25 cellular contexts compared by ENCODE assay signal in the genomic region with DNA sequence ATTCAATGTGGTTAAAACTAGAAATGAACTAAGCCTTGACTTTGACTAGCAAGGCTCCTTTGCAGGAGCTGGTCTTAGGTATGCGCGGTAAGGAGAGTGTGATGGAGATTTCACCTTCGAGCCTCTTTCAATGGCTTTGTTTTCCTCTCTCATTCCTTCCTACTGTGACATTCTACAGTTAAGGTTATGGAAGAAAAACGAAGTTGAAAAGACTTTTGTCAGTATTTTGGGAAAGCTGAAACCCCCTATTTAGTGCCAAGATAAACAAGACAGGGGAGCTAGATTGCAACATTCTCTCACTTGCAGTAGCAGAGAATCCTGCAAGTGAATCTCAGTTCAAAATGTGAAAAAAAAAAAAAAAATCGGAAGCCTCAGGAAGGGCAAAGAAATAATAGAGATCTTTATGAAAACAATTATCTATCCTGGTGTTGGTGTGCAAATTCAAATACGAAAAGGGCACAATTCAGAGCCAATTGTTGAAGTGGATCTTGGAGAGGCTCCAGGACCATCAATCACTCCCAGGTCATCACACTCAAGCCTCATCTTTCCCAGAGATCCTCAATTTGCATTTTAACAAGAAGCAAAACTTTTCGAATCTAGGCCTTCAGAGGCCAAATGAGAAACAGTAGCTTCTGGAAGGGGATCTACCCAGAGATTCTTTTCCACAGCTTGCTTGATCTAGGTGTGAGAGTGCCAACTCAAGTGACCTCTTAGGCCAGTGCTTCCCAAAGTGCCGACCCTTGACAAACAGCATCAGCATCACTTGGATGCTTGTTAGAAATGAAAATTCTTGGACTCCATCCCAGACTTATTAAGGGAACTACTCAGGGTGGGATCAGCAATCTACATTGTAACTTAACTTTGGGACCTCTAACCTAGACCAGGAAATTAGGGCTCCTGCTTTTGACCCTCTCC.
A peak's percentile ranks its signal among the peaks of the same experiment; 100 is the strongest.
DNase-seq lines count a peak whose midpoint lies in the region; ATAC-seq and TF ChIP-seq lines count a peak whose summit lies in the region.
"Had no signal": no experiment of that assay in that cellular context is flagged by ENCODE, and none has a peak within 500 bp of the region (broad histone marks: within the 10 kb centered on the region; RNA-seq: fewer than 3 reads in every experiment).

No MANE protein-coding gene starts in this region.

- H3K36me3 ChIP-seq in H7 (replicated peaks; ENCODE audit: control insufficient read depth, insufficient read depth, low read length): no peaks in the 10 kb centered on the region
- H3K36me3 ChIP-seq: left lung, right atrium auricular region, thyroid gland had no signal

- H3K27me3 Mint-ChIP-seq in WTC11 (ENCODE audit: low read depth) (peaks cover 3% of the 10 kb centered on the region; the same call in 1 of the 2 replicates), nephron (ENCODE audit: low read depth) (no peaks in the 10 kb centered on the region)
- H3K27me3 Mint-ChIP-seq: activated CD4-positive, alpha-beta memory T cell treated with anti-CD3 and anti-CD28 coated beads, Interleukin-2, amount 10 ng/mL, durations not matched to agents 7 days and 5 days had no signal

- H3K27me3 ChIP-seq in H7 (ENCODE audit: control insufficient read depth, insufficient read depth, low read length): no peaks in the 10 kb centered on the region
- H3K27me3 ChIP-seq: left lung, right atrium auricular region, thyroid gland had no signal

- POLR2A ChIA-PET in WTC11 (lab: Charles Lee): no interaction called here

- peaks cover 10% of the 10 kb centered on the region for H3K9me3 Mint-ChIP-seq in WTC11
- H3K9me3 Mint-ChIP-seq in nephron: peaks cover 1% of the 10 kb centered on the region
- H3K9me3 Mint-ChIP-seq: activated CD4-positive, alpha-beta memory T cell treated with anti-CD3 and anti-CD28 coated beads, Interleukin-2, amount 10 ng/mL, durations not matched to agents 7 days and 5 days had no signal

- H3K36me3 Mint-ChIP-seq in WTC11 (peaks cover 3% of the 10 kb centered on the region; the same call in 1 of the 2 replicates), nephron (ENCODE audit: low read depth) (no peaks in the 10 kb centered on the region)
- H3K36me3 Mint-ChIP-seq: CD8-positive, alpha-beta memory T cell had no signal

- H3K4me3 ChIP-seq in H7 (ENCODE audit: insufficient read depth, low read depth, low read length) (no peak overlapping the region), fibroblast of the aortic adventitia (ENCODE audit: low read depth, low read length) (no peak overlapping the region)
- H3K4me3 ChIP-seq: GM23248, left lung, right atrium auricular region, thyroid gland had no signal

- H3K4me3 Mint-ChIP-seq in WTC11 (peak overlapping the region; percentile 25), nephron (peak overlapping the region in 1 of 3 experiments; percentile 0)
- H3K4me3 Mint-ChIP-seq: activated CD4-positive, alpha-beta memory T cell treated with anti-CD3 and anti-CD28 coated beads, Interleukin-2, amount 10 ng/mL, durations not matched to agents 7 days and 5 days; activated naive CD4-positive, alpha-beta T cell treated with anti-CD3 and anti-CD28 coated beads for 36 hours; CD8-positive, alpha-beta memory T cell had no signal

- peak; percentile 13 for DNase-seq in H7
- DNase-seq in WTC11 (ENCODE audit: low spot score): no peak
- peak; percentile 65 for DNase-seq in fibroblast of the aortic adventitia (ENCODE audit: low read depth)
- DNase-seq in HuH-7.5 (ENCODE audit: low spot score): no peak
- DNase-seq: activated CD4-positive, alpha-beta memory T cell treated with anti-CD3 and anti-CD28 coated beads, Interleukin-2, amount 10 ng/mL, durations not matched to agents 7 days and 5 days; activated naive CD4-positive, alpha-beta T cell treated with anti-CD3 and anti-CD28 coated beads for 36 hours; activated T-cell treated with anti-CD3 and anti-CD28 coated beads, Interleukin-2, amount 50 U/mL, for 1 hour; anterior cingulate cortex; CD8-positive, alpha-beta memory T cell; cortex of kidney; DMS79 treated with DMSO at 0.1 percent for 48 hours; GM23248; hypothalamus; left lung; NCI-H187; NCI-H345; nucleus accumbens; stimulated activated naive CD4-positive, alpha-beta T cell; thyroid gland had no signal

- TF ChIP-seq CTCF in WTC11 (IDR thresholded peaks at IDR 0.05) (no peak), fibroblast of the aortic adventitia (IDR thresholded peaks at IDR 0.05; ENCODE audit: insufficient read depth, low read length) (no peak), nephron (IDR thresholded peaks at IDR 0.05; ENCODE audit: unreplicated experiment in 3 of 3) (no peak)

- CTCF ChIA-PET in WTC11 (lab: Charles Lee): interaction anchor here (1.0 to 1.1 kb wide), 3 partner anchors 50 to 168 kb away, joined by 3 to 4 read pairs (median 4); no protein-coding TSS in a partner anchor

- ATAC-seq in WTC11 (peak; percentile 90), GM18907 (IDR thresholded peaks at IDR 0.05; ENCODE audit: unreplicated experiment) (no peak), GM18909 (IDR thresholded peaks at IDR 0.05; ENCODE audit: poor library complexity, unreplicated experiment) (no peak), HG03039 (IDR thresholded peaks at IDR 0.05; ENCODE audit: unreplicated experiment) (no peak)
- ATAC-seq: left lung, Panc1 had no signal

- peak overlapping the region; percentile 95 for H3K27ac Mint-ChIP-seq in WTC11
- peak overlapping the region in 2 of 3 experiments; percentile 69 to 85 for H3K27ac Mint-ChIP-seq in nephron
- H3K27ac Mint-ChIP-seq: activated CD4-positive, alpha-beta memory T cell treated with anti-CD3 and anti-CD28 coated beads, Interleukin-2, amount 10 ng/mL, durations not matched to agents 7 days and 5 days; activated naive CD4-positive, alpha-beta T cell treated with anti-CD3 and anti-CD28 coated beads for 36 hours; CD8-positive, alpha-beta memory T cell had no signal

- H3K4me1 Mint-ChIP-seq in WTC11 (peaks cover 31% of the 10 kb centered on the region), nephron (peaks cover 26% of the 10 kb centered on the region)
- H3K4me1 Mint-ChIP-seq: activated CD4-positive, alpha-beta memory T cell treated with anti-CD3 and anti-CD28 coated beads, Interleukin-2, amount 10 ng/mL, durations not matched to agents 7 days and 5 days; CD8-positive, alpha-beta memory T cell had no signal

TF ChIP-seq in WTC11, 78 proteins besides CTCF, POLR2A, EP300 and RAD21:
- TF ChIP-seq ESRRA (CRISPR knock-in tag; IDR thresholded peaks at IDR 0.05; ENCODE audit: borderline replicate concordance) (no peak), PRRX2 (CRISPR knock-in tag; IDR thresholded peaks at IDR 0.05) (no peak)

Comparison
In these comparisons a context has a peak if more than half of its experiments do, and no peak if none do; other contexts are left out.
1. DNase-seq: peak in H7 (single experiment) and fibroblast of the aortic adventitia (single experiment); none in WTC11 (single experiment) and HuH-7.5 (single experiment).